16 cellular contexts compared by ENCODE assay signal in genomic region chr18:33020877-33021276, GRCh38.
"Had no signal": no experiment of that assay in that cellular context is flagged by ENCODE, and none has a peak within 500 bp of the region (broad histone marks: within the 10 kb centered on the region; RNA-seq: fewer than 3 reads in every experiment).

No MANE protein-coding gene starts in this region.

- ATAC-seq: gastrocnemius medialis, heart left ventricle, left lung had no signal

- H3K27me3 ChIP-seq: dorsolateral prefrontal cortex, gastrocnemius medialis, heart left ventricle, left lung, thyroid gland had no signal

- H3K36me3 ChIP-seq: gastrocnemius medialis, heart left ventricle, left lung, thyroid gland had no signal

- DNase-seq: activated B cell treated with CpG ODN at 0.5 μM for 24 hours; activated CD4-positive, alpha-beta memory T cell treated with anti-CD3 and anti-CD28 coated beads for 36 hours; activated CD4-positive, alpha-beta T cell treated with anti-CD3 and anti-CD28 coated beads for 4 hours; activated T-cell treated with anti-CD3 and anti-CD28 coated beads for 4 hours; amniotic stem cell; dorsolateral prefrontal cortex; endodermal cell; erythroblast; gastrocnemius medialis; heart left ventricle; left lung; nucleus accumbens; posterior cingulate gyrus; stimulated activated CD8-positive, alpha-beta memory T cell treated with anti-CD3 and anti-CD28 coated beads, Interleukin-4, amount 100 ng/mL, for 48 hours; stimulated activated naive CD4-positive, alpha-beta T cell; thyroid gland had no signal

- H3K4me3 ChIP-seq: dorsolateral prefrontal cortex, gastrocnemius medialis, heart left ventricle, left lung, thyroid gland had no signal

- H3K27ac ChIP-seq: dorsolateral prefrontal cortex, gastrocnemius medialis, heart left ventricle, left lung, thyroid gland had no signal

- H3K9me3 ChIP-seq: gastrocnemius medialis, left lung, thyroid gland had no signal

- H3K4me1 ChIP-seq: gastrocnemius medialis, heart left ventricle, left lung, thyroid gland had no signal
